1 cellular context compared by ENCODE assay signal in the genomic region with DNA sequence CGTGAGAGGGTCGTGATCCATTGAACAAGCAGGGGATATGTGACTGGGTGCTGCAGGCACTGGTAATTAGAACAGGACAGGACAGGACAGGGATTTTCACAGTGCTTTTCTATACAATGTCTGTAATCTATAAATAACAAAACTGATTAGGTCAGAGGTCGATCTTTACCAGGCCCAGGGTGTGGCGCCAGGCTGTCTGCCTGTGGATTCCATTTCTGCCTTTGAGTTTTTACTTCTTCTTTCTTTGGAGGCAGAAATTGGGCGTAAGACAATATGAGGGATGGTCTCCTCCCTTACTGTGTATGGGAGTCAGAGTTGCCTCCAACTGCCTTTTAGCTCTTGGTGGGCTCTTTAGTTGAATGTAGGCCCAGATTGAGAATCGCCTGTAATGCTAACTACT.
TF ChIP-seq lines count a peak whose summit lies in the region.

No MANE protein-coding gene starts in this region.

TF ChIP-seq in K562, 482 proteins besides CTCF, POLR2A, EP300 and RAD21:
- TF ChIP-seq RBFOX2 (IDR thresholded peaks at IDR 0.05; ENCODE audit: low read depth, low read length) = no peak
- TF ChIP-seq, protein P1, sequence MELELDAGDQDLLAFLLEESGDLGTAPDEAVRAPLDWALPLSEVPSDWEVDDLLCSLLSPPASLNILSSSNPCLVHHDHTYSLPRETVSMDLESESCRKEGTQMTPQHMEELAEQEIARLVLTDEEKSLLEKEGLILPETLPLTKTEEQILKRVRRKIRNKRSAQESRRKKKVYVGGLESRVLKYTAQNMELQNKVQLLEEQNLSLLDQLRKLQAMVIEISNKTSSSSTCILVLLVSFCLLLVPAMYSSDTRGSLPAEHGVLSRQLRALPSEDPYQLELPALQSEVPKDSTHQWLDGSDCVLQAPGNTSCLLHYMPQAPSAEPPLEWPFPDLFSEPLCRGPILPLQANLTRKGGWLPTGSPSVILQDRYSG (tag; conservative IDR thresholded peaks at IDR 0.05; ENCODE audit: low read depth) = no peak
- TF ChIP-seq NR2C1 (IDR thresholded peaks at IDR 0.05) = no peak; the same call in 1 of the 2 replicates
- TF ChIP-seq NR2C1 (tag; IDR thresholded peaks at IDR 0.05) = peak; percentile 43
- TF ChIP-seq KDM1A (IDR thresholded peaks at IDR 0.05) = peak in 1 of 2 experiments; percentile 43; a peak in 1 of 4 replicates
- no peak for TF ChIP-seq CHD4 (IDR thresholded peaks at IDR 0.05; ENCODE audit: insufficient read depth, insufficient replicate concordance, low read depth, low read length, poor library complexity, severe bottlenecking)
- no peak for TF ChIP-seq YY1 (IDR thresholded peaks at IDR 0.05; ENCODE audit: borderline replicate concordance in 1 of 3, control insufficient read depth in 1 of 3, extremely low read depth in 1 of 3, insufficient read depth in 3 of 3, insufficient read length in 1 of 3, insufficient replicate concordance in 2 of 3, low read depth in 1 of 3, low read length in 2 of 3)
- TF ChIP-seq ZFX (CRISPR knock-in tag; IDR thresholded peaks at IDR 0.05) = peak; percentile 17; the same call in 1 of the 2 replicates
- no peak for TF ChIP-seq LCOR (CRISPR knock-in tag; IDR thresholded peaks at IDR 0.05)
- TF ChIP-seq, protein P2, sequence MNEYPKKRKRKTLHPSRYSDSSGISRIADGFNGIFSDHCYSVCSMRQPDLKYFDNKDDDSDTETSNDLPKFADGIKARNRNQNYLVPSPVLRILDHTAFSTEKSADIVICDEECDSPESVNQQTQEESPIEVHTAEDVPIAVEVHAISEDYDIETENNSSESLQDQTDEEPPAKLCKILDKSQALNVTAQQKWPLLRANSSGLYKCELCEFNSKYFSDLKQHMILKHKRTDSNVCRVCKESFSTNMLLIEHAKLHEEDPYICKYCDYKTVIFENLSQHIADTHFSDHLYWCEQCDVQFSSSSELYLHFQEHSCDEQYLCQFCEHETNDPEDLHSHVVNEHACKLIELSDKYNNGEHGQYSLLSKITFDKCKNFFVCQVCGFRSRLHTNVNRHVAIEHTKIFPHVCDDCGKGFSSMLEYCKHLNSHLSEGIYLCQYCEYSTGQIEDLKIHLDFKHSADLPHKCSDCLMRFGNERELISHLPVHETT (CRISPR knock-in tag; conservative IDR thresholded peaks at IDR 0.05 in 1 of 2, IDR thresholded peaks at IDR 0.05 in 1 of 2) = no peak
- TF ChIP-seq PHB2 (IDR thresholded peaks at IDR 0.05; ENCODE audit: low read depth) = no peak
- no peak for TF ChIP-seq MECOM (CRISPR knock-in tag; IDR thresholded peaks at IDR 0.05)
